Comparison of ENCODE assay signal across 10 cellular contexts in genomic region chr14:38113546-38113945, GRCh38.
"Had no signal": no experiment of that assay in that cellular context is flagged by ENCODE, and none has a peak within 500 bp of the region (broad histone marks: within the 10 kb centered on the region; RNA-seq: fewer than 3 reads in every experiment).

No MANE protein-coding gene starts in this region.

- ATAC-seq: HCT116, HepG2, K562 had no signal

- H3K4me1 ChIP-seq: HAP-1 had no signal

- DNase-seq: GOT3, H7, HFFc6, IMR-90, KG1 had no signal

- H3K36me3 ChIP-seq: HAP-1 had no signal

- H3K27ac Mint-ChIP-seq: HFFc6 had no signal

- H3K9me3 Mint-ChIP-seq: HFFc6 had no signal

- H3K27ac ChIP-seq: HL-60 had no signal

- H3K9me3 ChIP-seq: HAP-1 had no signal

- H3K4me3 Mint-ChIP-seq: HFFc6 had no signal

- H3K4me3 ChIP-seq: HAP-1, K562 had no signal
